Comparison of ENCODE assay signal across 22 cellular contexts in genomic region chr12:65977384-65977783, GRCh38.
"Had no signal": no experiment of that assay in that cellular context is flagged by ENCODE, and none has a peak within 500 bp of the region (broad histone marks: within the 10 kb centered on the region; RNA-seq: fewer than 3 reads in every experiment).

No MANE protein-coding gene starts in this region.

- H3K4me1 Mint-ChIP-seq: activated CD4-positive, alpha-beta memory T cell treated with anti-CD3 and anti-CD28 coated beads, Interleukin-2, amount 10 ng/mL, durations not matched to agents 7 days and 5 days; activated naive CD4-positive, alpha-beta T cell treated with anti-CD3 and anti-CD28 coated beads, Interleukin-2, amount 50 U/mL, for 24 hours; central memory CD8-positive, alpha-beta T cell; memory B cell; naive thymus-derived CD4-positive, alpha-beta T cell; WTC11 had no signal

- H3K27ac ChIP-seq: body of pancreas, left ventricle myocardium inferior, neutrophil, right atrium auricular region had no signal

- H3K9me3 ChIP-seq: body of pancreas, mucosa of descending colon, neutrophil, right atrium auricular region had no signal

- H3K9me3 Mint-ChIP-seq: activated CD4-positive, alpha-beta memory T cell treated with anti-CD3 and anti-CD28 coated beads, Interleukin-2, amount 10 ng/mL, durations not matched to agents 7 days and 5 days; activated T-cell treated with anti-CD3 and anti-CD28 coated beads, Interleukin-2, amount 50 U/mL, for 4 hours; central memory CD8-positive, alpha-beta T cell had no signal

- ATAC-seq: activated T-cell treated with anti-CD3 and anti-CD28 coated beads, Interleukin-2, amount 50 U/mL, for 4 hours; body of pancreas; mucosa of descending colon; naive thymus-derived CD4-positive, alpha-beta T cell; WTC11 had no signal

- DNase-seq: activated CD4-positive, alpha-beta memory T cell treated with anti-CD3 and anti-CD28 coated beads, Interleukin-2, amount 10 ng/mL, durations not matched to agents 7 days and 5 days; activated CD4-positive, alpha-beta T cell treated with anti-CD3 and anti-CD28 coated beads for 4 hours; activated effector memory CD4-positive, alpha-beta T cell treated with anti-CD3 and anti-CD28 coated beads, Interleukin-2, amount 50 U/mL, for 16 hours; activated T-cell treated with anti-CD3 and anti-CD28 coated beads, Interleukin-2, amount 50 U/mL, for 4 hours; amniotic stem cell; body of pancreas; cortex of kidney; effector memory CD4-positive, alpha-beta T cell; hippocampal formation; left ventricle myocardium inferior; mucosa of descending colon; naive thymus-derived CD4-positive, alpha-beta T cell; posterior cingulate gyrus; small intestine; stimulated activated CD4-positive, alpha-beta T cell treated with anti-CD3 and anti-CD28 coated beads, Interleukin-4, amount 100 ng/mL, for 24 hours; stimulated activated naive CD4-positive, alpha-beta T cell treated with Interleukin-2 at 50 U/mL for 16 hours had no signal

- H3K4me1 ChIP-seq: body of pancreas, left ventricle myocardium inferior, right atrium auricular region had no signal

- H3K4me3 Mint-ChIP-seq: activated CD4-positive, alpha-beta memory T cell treated with anti-CD3 and anti-CD28 coated beads, Interleukin-2, amount 10 ng/mL, durations not matched to agents 7 days and 5 days; activated naive CD4-positive, alpha-beta T cell treated with anti-CD3 and anti-CD28 coated beads, Interleukin-2, amount 50 U/mL, for 24 hours; activated T-cell treated with anti-CD3 and anti-CD28 coated beads, Interleukin-2, amount 50 U/mL, for 4 hours; central memory CD8-positive, alpha-beta T cell; memory B cell; naive thymus-derived CD4-positive, alpha-beta T cell; WTC11 had no signal

- H3K27ac Mint-ChIP-seq: activated CD4-positive, alpha-beta memory T cell treated with anti-CD3 and anti-CD28 coated beads, Interleukin-2, amount 10 ng/mL, durations not matched to agents 7 days and 5 days; activated naive CD4-positive, alpha-beta T cell treated with anti-CD3 and anti-CD28 coated beads, Interleukin-2, amount 50 U/mL, for 24 hours; memory B cell; naive thymus-derived CD4-positive, alpha-beta T cell; WTC11 had no signal

- H3K36me3 Mint-ChIP-seq: activated naive CD4-positive, alpha-beta T cell treated with anti-CD3 and anti-CD28 coated beads, Interleukin-2, amount 50 U/mL, for 24 hours; memory B cell; naive thymus-derived CD4-positive, alpha-beta T cell had no signal

- H3K27me3 ChIP-seq: body of pancreas, neutrophil, right atrium auricular region had no signal

- H3K36me3 ChIP-seq: left ventricle myocardium inferior, neutrophil, right atrium auricular region had no signal

- H3K4me3 ChIP-seq: body of pancreas, left ventricle myocardium inferior, mucosa of descending colon, right atrium auricular region had no signal
